Comparison of ENCODE assay signal across 8 cellular contexts in the genomic region with DNA sequence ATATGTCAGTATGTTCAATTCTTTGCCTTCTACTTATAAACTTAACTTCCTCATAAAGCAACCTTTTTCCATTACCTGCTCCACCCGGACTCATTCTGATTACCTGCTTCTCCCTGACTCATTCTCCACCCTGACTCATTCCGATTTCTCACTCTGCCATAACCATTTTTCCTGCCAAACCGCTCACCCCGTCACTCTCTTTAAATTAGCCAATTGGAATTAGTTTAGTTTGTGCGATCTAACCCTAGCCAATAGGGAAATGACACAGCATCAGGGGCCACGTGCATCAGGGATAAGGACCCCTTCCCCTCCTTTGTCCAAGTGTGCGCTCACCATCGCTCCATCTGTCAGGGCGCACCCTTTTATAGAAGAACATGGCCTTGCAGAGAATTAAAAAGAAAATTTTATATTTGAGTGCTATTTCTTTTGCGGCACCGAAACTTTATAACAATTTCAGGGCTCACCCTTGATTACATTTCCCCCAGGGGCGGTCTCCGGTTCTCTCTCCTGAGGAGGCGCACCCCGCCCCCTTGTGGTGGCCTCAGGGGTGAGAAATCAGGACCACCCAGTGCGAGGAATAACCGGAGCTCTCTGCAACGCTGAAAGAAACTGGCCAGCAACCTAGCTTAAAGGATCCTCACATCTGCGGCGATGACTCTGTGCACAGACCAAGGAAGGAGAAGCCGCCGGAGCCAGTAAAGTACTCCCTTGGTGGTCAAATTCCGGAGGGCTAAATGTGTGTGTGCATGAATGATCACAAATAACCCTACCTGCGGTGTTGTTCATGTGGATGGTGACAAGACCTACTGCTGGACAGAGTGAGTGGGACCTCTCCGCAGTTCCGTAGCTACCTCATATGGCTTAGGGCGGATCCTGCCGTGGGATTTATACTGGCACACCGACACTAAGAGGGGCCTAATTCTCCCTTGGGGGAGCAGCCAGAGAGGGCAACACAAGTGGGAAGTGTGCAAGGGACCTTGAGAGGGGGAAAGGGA. TPM values are rescaled to one million over a fixed set of nuclear protein-coding genes. Genes with fewer than 3 reads are reported as not detected.
A peak's percentile ranks its signal among the peaks of the same experiment; 100 is the strongest.
DNase-seq lines count a peak whose midpoint lies in the region; ATAC-seq and TF ChIP-seq lines count a peak whose summit lies in the region.

No MANE protein-coding gene starts in this region.

- WGBS in heart left ventricle, 4 donors: 20 to 38% (median 31%) methylated on average over 29 of the region's 29 CpGs

- H4K20me1 ChIP-seq in OCI-LY3 (ENCODE audit: insufficient read depth, low read length): no peaks in the 10 kb centered on the region

- H3K9ac ChIP-seq in OCI-LY3 (ENCODE audit: low read length): no peak overlapping the region

- no peaks in the 10 kb centered on the region for H3K79me2 ChIP-seq in OCI-LY3 (ENCODE audit: low read length)

- TF ChIP-seq CTCF in OCI-LY3 (IDR thresholded peaks at IDR 0.05; ENCODE audit: low read depth, low read length) (peak; percentile 26), heart left ventricle (IDR thresholded peaks at IDR 0.05) (peak; percentile 40 to 65 (median 54))

- no peak overlapping the region for H2AFZ ChIP-seq in OCI-LY3 (ENCODE audit: low read depth, low read length)

- TF ChIP-seq POLR2A in heart left ventricle (IDR thresholded peaks at IDR 0.05) (no peak), GM18505 (IDR thresholded peaks at IDR 0.05; ENCODE audit: borderline replicate concordance, extremely low read depth, insufficient read depth, insufficient read length) (no peak)

- H3K36me3 ChIP-seq in OCI-LY3 (replicated peaks; ENCODE audit: low read depth, low read length) (no peaks in the 10 kb centered on the region), heart left ventricle (no peaks in the 10 kb centered on the region)

- H3K27me3 ChIP-seq in OCI-LY3 (ENCODE audit: low read depth, low read length) (no peaks in the 10 kb centered on the region), heart left ventricle (peaks cover 0 to 50% (median 7%) of the 10 kb centered on the region in 9 donors)

- ATAC-seq in heart left ventricle: peak in 2 of 4 donors; percentile 48 to 68
- ATAC-seq in GM18505 (IDR thresholded peaks at IDR 0.05; ENCODE audit: unreplicated experiment): no peak

- H3K9me3 ChIP-seq in OCI-LY3 (ENCODE audit: insufficient read depth, low read length) (no peaks in the 10 kb centered on the region), heart left ventricle (no peaks in the 10 kb centered on the region)

- peak; percentile 18 for DNase-seq in CD1c-positive myeloid dendritic cell (ENCODE audit: extremely low spot score)
- DNase-seq in activated naive CD4-positive, alpha-beta T cell treated with anti-CD3 and anti-CD28 coated beads, Interleukin-2, amount 50 U/mL, for 16 hours: peak; percentile 69
- DNase-seq in heart left ventricle: peak in 4 of 5 donors; percentile 33 to 73 (median 58)
- DNase-seq in putamen (ENCODE audit: low spot score): peak; percentile 81
- no peak for DNase-seq in KG1 (lab: John Stamatoyannopoulos, UW)
- no peak for DNase-seq in NCI-H2196 treated with DMSO at 0.1 percent for 48 hours (lab: John Stamatoyannopoulos, UW; ENCODE audit: unreplicated experiment)

- H3K4me3 ChIP-seq in OCI-LY3 (ENCODE audit: low read length) (no peak overlapping the region), heart left ventricle (peak overlapping the region in 5 of 12 donors; percentile 14 to 28 (median 23))

- H3K27ac ChIP-seq in OCI-LY3 (ENCODE audit: low read length) (no peak overlapping the region), heart left ventricle (no peak overlapping the region)

- intact Hi-C loops in heart left ventricle (cut with DNase I): loop anchor here in 2 of 10 donors (5.0 to 10.0 kb wide), 2 partner anchors 42 to 50 kb away; partner anchors contain the start of gene SETD4 (in 1 of the 2)

- no peak overlapping the region for H3K4me2 ChIP-seq in OCI-LY3 (ENCODE audit: low read length)

- H3K4me1 ChIP-seq in OCI-LY3 (ENCODE audit: low read length): no peaks in the 10 kb centered on the region
- H3K4me1 ChIP-seq in heart left ventricle: peaks cover 0 to 6% (median 1%) of the 10 kb centered on the region in 12 donors

RNA-seq across cellular contexts. Expression of gene CBR3, which starts 30.3 kb away (rescaled TPM):
- 1 to 10 TPM; 1.4 to 5.5 (median 2.9) TPM for total RNA-seq in heart left ventricle
- 1 to 10 TPM; 2.7 to 4.2 TPM for polyA plus RNA-seq in heart left ventricle

RNA-seq across cellular contexts. Expression of gene CBR1, which starts 34.8 kb away (rescaled TPM):
- total RNA-seq in heart left ventricle: 10 to 100 TPM; 11.0 to 68.7 (median 21.6) TPM
- 10 to 100 TPM; 23.7 to 69.2 TPM for polyA plus RNA-seq in heart left ventricle

RNA-seq across cellular contexts. Expression of gene SETD4, which starts 44.3 kb away (rescaled TPM):
- 10 to 100 TPM in 6 of 9 donors, 1 to 10 TPM in 3; 4.5 to 12.7 (median 10.7) TPM for total RNA-seq in heart left ventricle
- 1 to 10 TPM; 7.7 to 9.1 TPM for polyA plus RNA-seq in heart left ventricle

RNA-seq across cellular contexts. Expression of gene DOP1B, which starts 52.0 kb away (rescaled TPM):
- 10 to 100 TPM; 10.6 to 26.5 (median 15.5) TPM for total RNA-seq in heart left ventricle
- polyA plus RNA-seq in heart left ventricle: 1 to 10 TPM; 5.1 to 6.1 TPM

Comparison
In these comparisons a context has a peak if more than half of its experiments do, and no peak if none do; other contexts are left out.
1. DNase-seq: peak in CD1c-positive myeloid dendritic cell (single experiment), activated naive CD4-positive, alpha-beta T cell treated with anti-CD3 and anti-CD28 coated beads, Interleukin-2, amount 50 U/mL, for 16 hours (single experiment), heart left ventricle (4 of 5) and putamen (single experiment); none in KG1 (single experiment) and NCI-H2196 treated with DMSO at 0.1 percent for 48 hours (single experiment).